In genomic region chr10:110915035-110915434, GRCh38 we compare ENCODE assay signal across 18 cellular contexts. TPM values are rescaled to one million over a fixed set of nuclear protein-coding genes. Genes with fewer than 3 reads are reported as not detected.
DNase-seq lines count a peak whose midpoint lies in the region; ATAC-seq, FAIRE-seq and TF ChIP-seq lines count a peak whose summit lies in the region.
"Had no signal": no experiment of that assay in that cellular context is flagged by ENCODE, and none has a peak within 500 bp of the region (broad histone marks: within the 10 kb centered on the region; RNA-seq: fewer than 3 reads in every experiment).

No MANE protein-coding gene starts in this region.

- no peak overlapping the region for H3K27ac ChIP-seq in endodermal cell (ENCODE audit: low read depth, low read length)

- ATAC-seq in stimulated activated effector memory CD8-positive, alpha-beta T cell treated with anti-CD3 and anti-CD28 coated beads, Interleukin-12 subunit alpha, Interleukin-12 subunit beta, amount 100 ng/mL, for 72 hours: no peak
- ATAC-seq in naive thymus-derived CD8-positive, alpha-beta T cell: no peak
- ATAC-seq: HCT116, K562, Panc1, SK-N-SH treated with all-trans-retinoic acid at 6 μM for 48 hours had no signal

- no peaks in the 10 kb centered on the region for H3K36me3 ChIP-seq in endodermal cell (ENCODE audit: control insufficient read depth, insufficient read depth, low read length)
- H3K36me3 ChIP-seq: BE2C had no signal

- H3K4me1 ChIP-seq in endodermal cell (ENCODE audit: control insufficient read depth, insufficient read depth, low read length): peaks cover 5% of the 10 kb centered on the region
- H3K4me1 ChIP-seq: BE2C had no signal

- H3K4me1 Mint-ChIP-seq in IgD-negative memory B cell (peaks cover 11 to 23% (median 22%) of the 10 kb centered on the region in 3 donors), endodermal cell (peaks cover 16% of the 10 kb centered on the region)
- H3K4me1 Mint-ChIP-seq in stimulated activated effector memory CD8-positive, alpha-beta T cell treated with anti-CD3 and anti-CD28 coated beads, Interleukin-12 subunit alpha, Interleukin-12 subunit beta, amount 100 ng/mL, for 72 hours: peaks cover 28% of the 10 kb centered on the region
- H3K4me1 Mint-ChIP-seq in naive thymus-derived CD8-positive, alpha-beta T cell: peaks cover 15 to 47% (median 40%) of the 10 kb centered on the region in 4 donors

- POLR2A ChIA-PET in naive thymus-derived CD8-positive, alpha-beta T cell (lab: Charles Lee): no interaction called here

- DNase-seq in GM12891 (ENCODE audit: insufficient read length, low spot score) (no peak), endodermal cell (no peak), NCI-H2171 (lab: John Stamatoyannopoulos, UW) (no peak), amygdala (lab: John Stamatoyannopoulos, UW) (no peak)
- DNase-seq in stimulated activated effector memory CD8-positive, alpha-beta T cell treated with anti-CD3 and anti-CD28 coated beads, Interleukin-12 subunit alpha, Interleukin-12 subunit beta, amount 100 ng/mL, for 72 hours (ENCODE audit: low spot score in 2 of 2): no peak
- DNase-seq in naive thymus-derived CD8-positive, alpha-beta T cell: no peak
- DNase-seq: BE2C, EL, NCI-H146, NCI-H2081 treated with DMSO at 0.1 percent for 48 hours, NCI-H2227 treated with DMSO at 0.1 percent for 48 hours, NCI-H526 treated with DMSO at 0.1 percent for 48 hours, Right ventricle myocardium superior had no signal

- H3K4me3 Mint-ChIP-seq in IgD-negative memory B cell (no peak overlapping the region), endodermal cell (no peak overlapping the region)
- H3K4me3 Mint-ChIP-seq in stimulated activated effector memory CD8-positive, alpha-beta T cell treated with anti-CD3 and anti-CD28 coated beads, Interleukin-12 subunit alpha, Interleukin-12 subunit beta, amount 100 ng/mL, for 72 hours: no peak overlapping the region
- no peak overlapping the region for H3K4me3 Mint-ChIP-seq in naive thymus-derived CD8-positive, alpha-beta T cell

- 93 to 95% methylated on average over 6 of the region's 6 CpGs for WGBS in endodermal cell (ENCODE audit: insufficient coverage in 1 of 2, insufficient read length in 1 of 2), 2 experiments

- H3K9me3 Mint-ChIP-seq in IgD-negative memory B cell (no peaks in the 10 kb centered on the region), endodermal cell (no peaks in the 10 kb centered on the region)
- H3K9me3 Mint-ChIP-seq in stimulated activated effector memory CD8-positive, alpha-beta T cell treated with anti-CD3 and anti-CD28 coated beads, Interleukin-12 subunit alpha, Interleukin-12 subunit beta, amount 100 ng/mL, for 72 hours: no peaks in the 10 kb centered on the region
- H3K9me3 Mint-ChIP-seq in naive thymus-derived CD8-positive, alpha-beta T cell: no peaks in the 10 kb centered on the region

- H3K27me3 Mint-ChIP-seq in IgD-negative memory B cell (no peaks in the 10 kb centered on the region), endodermal cell (ENCODE audit: insufficient read depth) (no peaks in the 10 kb centered on the region)
- no peaks in the 10 kb centered on the region for H3K27me3 Mint-ChIP-seq in naive thymus-derived CD8-positive, alpha-beta T cell

- H3K4me3 ChIP-seq in endodermal cell (ENCODE audit: low read length): no peak overlapping the region
- H3K4me3 ChIP-seq: K562 had no signal

- H3K27me3 ChIP-seq in endodermal cell (ENCODE audit: control insufficient read depth, insufficient read depth, low read length, poor library complexity, severe bottlenecking): no peaks in the 10 kb centered on the region
- H3K27me3 ChIP-seq: BE2C had no signal

- H3K27ac Mint-ChIP-seq in IgD-negative memory B cell: peak overlapping the region in 2 of 3 donors; percentile 18 to 21
- peak overlapping the region; percentile 30 for H3K27ac Mint-ChIP-seq in endodermal cell
- peak overlapping the region; percentile 56 for H3K27ac Mint-ChIP-seq in stimulated activated effector memory CD8-positive, alpha-beta T cell treated with anti-CD3 and anti-CD28 coated beads, Interleukin-12 subunit alpha, Interleukin-12 subunit beta, amount 100 ng/mL, for 72 hours
- no peak overlapping the region for H3K27ac Mint-ChIP-seq in naive thymus-derived CD8-positive, alpha-beta T cell

- FAIRE-seq in GM12891 (lab: Jason Lieb, UNC): peak; percentile 38
- FAIRE-seq: K562 had no signal

- no peaks in the 10 kb centered on the region for H3K36me3 Mint-ChIP-seq in IgD-negative memory B cell
- H3K36me3 Mint-ChIP-seq in endodermal cell (ENCODE audit: low read depth): no peaks in the 10 kb centered on the region
- H3K36me3 Mint-ChIP-seq in stimulated activated effector memory CD8-positive, alpha-beta T cell treated with anti-CD3 and anti-CD28 coated beads, Interleukin-12 subunit alpha, Interleukin-12 subunit beta, amount 100 ng/mL, for 72 hours: peaks cover 57% of the 10 kb centered on the region
- peaks cover 0 to 37% (median 3%) of the 10 kb centered on the region in 3 donors for H3K36me3 Mint-ChIP-seq in naive thymus-derived CD8-positive, alpha-beta T cell

- TF ChIP-seq CTCF in endodermal cell (conservative IDR thresholded peaks at IDR 0.05): no peak

- H3K9ac ChIP-seq in endodermal cell (ENCODE audit: extremely low read depth, low read length, poor library complexity, severe bottlenecking): no peak overlapping the region

- no peak for TF ChIP-seq POLR2A in GM12891 (IDR thresholded peaks at IDR 0.05; ENCODE audit: low read depth, low read length)

- H3K9me3 ChIP-seq in endodermal cell (ENCODE audit: control insufficient read depth, low read length): no peaks in the 10 kb centered on the region
- H3K9me3 ChIP-seq: BE2C had no signal

TF ChIP-seq in GM12891, 5 proteins besides CTCF, POLR2A, EP300 and RAD21:
- TF ChIP-seq PAX5 (IDR thresholded peaks at IDR 0.05; ENCODE audit: insufficient read depth, low read length, severe bottlenecking): peak; percentile 94
- TF ChIP-seq SPI1 (IDR thresholded peaks at IDR 0.05; ENCODE audit: low read depth, low read length): no peak
- TF ChIP-seq TAF1 (IDR thresholded peaks at IDR 0.05; ENCODE audit: low read depth, low read length): no peak
- no peak for TF ChIP-seq POLR2AphosphoS5 (IDR thresholded peaks at IDR 0.05; ENCODE audit: low read depth, low read length)
- TF ChIP-seq POU2F2 (IDR thresholded peaks at IDR 0.05; ENCODE audit: low read depth, low read length): no peak

RNA-seq across cellular contexts. Expression of gene BBIP1, which starts 3.9 kb away (rescaled TPM):
- 19.9 TPM for polyA plus RNA-seq in GM12891 (2012; ENCODE audit: low read depth, missing spikeins)
- polyA plus RNA-seq in IgD-negative memory B cell: 17.6 TPM
- 10 to 100 TPM; 27.6 to 32.8 TPM for total RNA-seq in endodermal cell
- polyA plus RNA-seq in endodermal cell (2013, experiment 1 of 2): 40.6 TPM
- polyA plus RNA-seq in endodermal cell (2013, experiment 2 of 2): 45.4 TPM
- total RNA-seq in naive thymus-derived CD8-positive, alpha-beta T cell: 10 to 100 TPM; 46.5 to 60.3 TPM
- polyA plus RNA-seq in naive thymus-derived CD8-positive, alpha-beta T cell: 10 to 100 TPM; 25.1 to 29.7 (median 29.0) TPM

RNA-seq across cellular contexts. Expression of gene SHOC2, which starts 4.4 kb away (rescaled TPM):
- polyA plus RNA-seq in GM12891 (2012; ENCODE audit: low read depth, missing spikeins): 24.4 TPM
- 105 TPM for polyA plus RNA-seq in IgD-negative memory B cell
- 10 to 100 TPM; 38.4 to 49.6 TPM for total RNA-seq in endodermal cell
- polyA plus RNA-seq in endodermal cell (2013, experiment 1 of 2): 29.0 TPM
- 30.3 TPM for polyA plus RNA-seq in endodermal cell (2013, experiment 2 of 2)
- total RNA-seq in naive thymus-derived CD8-positive, alpha-beta T cell: 10 to 100 TPM; 66.1 to 72.6 TPM
- 10 to 100 TPM; 43.2 to 58.3 (median 57.7) TPM for polyA plus RNA-seq in naive thymus-derived CD8-positive, alpha-beta T cell

RNA-seq across cellular contexts. Expression of gene PDCD4, which starts 43.3 kb away (rescaled TPM):
- polyA plus RNA-seq in GM12891 (2012; ENCODE audit: low read depth, missing spikeins): 287 TPM
- 319 TPM for polyA plus RNA-seq in IgD-negative memory B cell
- 10 to 100 TPM; 46.5 to 48.5 TPM for total RNA-seq in endodermal cell
- polyA plus RNA-seq in endodermal cell (2013, experiment 1 of 2): 52.4 TPM
- 41.7 TPM for polyA plus RNA-seq in endodermal cell (2013, experiment 2 of 2)
- 100 to 1,000 TPM; 361 to 367 TPM for total RNA-seq in naive thymus-derived CD8-positive, alpha-beta T cell
- polyA plus RNA-seq in naive thymus-derived CD8-positive, alpha-beta T cell: 100 to 1,000 TPM; 318 to 385 (median 341) TPM

Comparison
In these comparisons a context has a peak if more than half of its experiments do, and no peak if none do; other contexts are left out.
1. H3K27ac Mint-ChIP-seq: peak in IgD-negative memory B cell (2 of 3), endodermal cell (single experiment) and stimulated activated effector memory CD8-positive, alpha-beta T cell treated with anti-CD3 and anti-CD28 coated beads, Interleukin-12 subunit alpha, Interleukin-12 subunit beta, amount 100 ng/mL, for 72 hours (single experiment); none in naive thymus-derived CD8-positive, alpha-beta T cell (0 of 10).
2. RNA of gene PDCD4, which starts 43.3 kb away (total RNA-seq): 361 to 367 TPM in naive thymus-derived CD8-positive, alpha-beta T cell; 46.5 to 48.5 TPM in endodermal cell; every median in the first group is over 4 times any median in the second.